ENCODE assay signal across 15 cellular contexts in genomic region chr11:117851091-117851490, GRCh38. TPM values are rescaled to one million over a fixed set of nuclear protein-coding genes. Genes with fewer than 3 reads are reported as not detected.
DNase-seq lines count a peak whose midpoint lies in the region; ATAC-seq, FAIRE-seq and TF ChIP-seq lines count a peak whose summit lies in the region.
"Had no signal": no experiment of that assay in that cellular context is flagged by ENCODE, and none has a peak within 500 bp of the region (broad histone marks: within the 10 kb centered on the region; RNA-seq: fewer than 3 reads in every experiment).

No MANE protein-coding gene starts in this region.

- H3K4me1 Mint-ChIP-seq in brain = peaks cover 54% of the 10 kb centered on the region

- no peaks in the 10 kb centered on the region for H3K27me3 ChIP-seq in spleen (replicated peaks in 1 of 7)
- H3K27me3 ChIP-seq: right lobe of liver, suprapubic skin had no signal

- H3K4me3 ChIP-seq in spleen = no peak overlapping the region
- H3K4me3 ChIP-seq: esophagus squamous epithelium, right lobe of liver, suprapubic skin had no signal

- peak overlapping the region; percentile 41 to 98 (median 94) for H3K27ac Mint-ChIP-seq in brain
- H3K27ac Mint-ChIP-seq: activated CD4-positive, alpha-beta memory T cell treated with anti-CD3 and anti-CD28 coated beads, Interleukin-2, amount 10 ng/mL, durations not matched to agents 7 days and 5 days had no signal

- peaks cover 22 to 55% (median 40%) of the 10 kb centered on the region in 5 experiments for H3K9me3 Mint-ChIP-seq in brain

- DNase-seq in NCI-H69 (lab: John Stamatoyannopoulos, UW) (peak; percentile 23), left ventricle myocardium superior (no peak), spleen (no peak), cerebellum (ENCODE audit: low spot score) (no peak), urothelium cell line (ENCODE audit: low spot score) (no peak)
- DNase-seq: activated CD4-positive, alpha-beta memory T cell treated with anti-CD3 and anti-CD28 coated beads, Interleukin-2, amount 10 ng/mL, durations not matched to agents 7 days and 5 days; activated naive CD4-positive, alpha-beta T cell treated with anti-CD3 and anti-CD28 coated beads, Interleukin-2, amount 50 U/mL, for 16 hours; CD8-positive, alpha-beta memory T cell; esophagus squamous epithelium had no signal

- peaks cover 0 to 7% (median 0%) of the 10 kb centered on the region in 6 donors for H3K36me3 ChIP-seq in spleen
- H3K36me3 ChIP-seq: esophagus squamous epithelium, right lobe of liver, suprapubic skin had no signal

- no peak for TF ChIP-seq POLR2A in spleen (IDR thresholded peaks at IDR 0.05)

- peak overlapping the region in 7 of 8 donors; percentile 9 to 82 (median 68) for H3K27ac ChIP-seq in spleen
- H3K27ac ChIP-seq: esophagus squamous epithelium, right lobe of liver, suprapubic skin had no signal

- peaks cover 0 to 19% (median 14%) of the 10 kb centered on the region in 8 donors for H3K9me3 ChIP-seq in spleen
- H3K9me3 ChIP-seq: right lobe of liver had no signal

- H3K4me1 ChIP-seq in spleen = peaks cover 0 to 45% (median 14%) of the 10 kb centered on the region in 6 donors
- H3K4me1 ChIP-seq: esophagus squamous epithelium, right lobe of liver, suprapubic skin had no signal

- FAIRE-seq in urothelium cell line (lab: Jason Lieb, UNC) = no peak

- no peaks in the 10 kb centered on the region for H3K27me3 Mint-ChIP-seq in brain

- peak; percentile 80 for ATAC-seq in left ventricle myocardium superior
- no peak for ATAC-seq in HG03025 (IDR thresholded peaks at IDR 0.05; ENCODE audit: low FRiP score, unreplicated experiment)
- no peak for ATAC-seq in HG02623 (IDR thresholded peaks at IDR 0.05; ENCODE audit: unreplicated experiment)

- peaks cover 85% of the 10 kb centered on the region for H3K36me3 Mint-ChIP-seq in brain

- intact Hi-C loops in left ventricle myocardium superior (cut with micrococcal nuclease) = no loop called here
- intact Hi-C loops in spleen (cut with DNase I; ENCODE audit: low total_unique reads) = no loop called here

- peak overlapping the region in 4 of 5 experiments; percentile 1 to 73 (median 22) for H3K4me3 Mint-ChIP-seq in brain
- H3K4me3 Mint-ChIP-seq: activated CD4-positive, alpha-beta memory T cell treated with anti-CD3 and anti-CD28 coated beads, Interleukin-2, amount 10 ng/mL, durations not matched to agents 7 days and 5 days had no signal

- TF ChIP-seq CTCF in brain (conservative IDR thresholded peaks at IDR 0.05) (no peak), spleen (IDR thresholded peaks at IDR 0.05 in 8 of 11, conservative IDR thresholded peaks at IDR 0.05 in 3 of 11) (no peak)

- WGBS in spleen, 5 donors = 64 to 76% (median 69%) methylated on average over 3 of the region's 3 CpGs

RNA-seq across cellular contexts. Expression of gene FXYD6, which starts 25.4 kb away (rescaled TPM):
- polyA plus RNA-seq in brain (ENCODE audit: insufficient read depth, low read depth, low replicate concordance) (516 TPM), spleen (10 to 100 TPM; 40.8 to 71.5 (median 51.4) TPM)
- total RNA-seq in left ventricle myocardium superior (35.4 TPM), spleen (100 to 1,000 TPM in 5 of 7 donors, 10 to 100 TPM in 2; 75.4 to 230 (median 140) TPM), cerebellum (93.6 TPM)
- total RNA-seq: activated CD4-positive, alpha-beta memory T cell treated with anti-CD3 and anti-CD28 coated beads, Interleukin-2, amount 10 ng/mL, durations not matched to agents 7 days and 5 days had no signal
- polyA plus RNA-seq: CD8-positive, alpha-beta memory T cell had no signal

RNA-seq across cellular contexts. Expression of gene FXYD2, which starts 26.5 kb away (rescaled TPM):
- polyA plus RNA-seq in brain (ENCODE audit: insufficient read depth, low read depth, low replicate concordance) (0.63 TPM), spleen (10 to 100 TPM in 1 of 3 donors, 1 to 10 TPM in 2; 8.3 to 18.4 (median 9.8) TPM)
- total RNA-seq in left ventricle myocardium superior (1.4 TPM), spleen (10 to 100 TPM in 2 of 7 donors, 1 to 10 TPM in 5; 4.7 to 20.0 (median 7.3) TPM), cerebellum (2.4 TPM)
- total RNA-seq: chondrocyte, suprapubic skin had no signal

RNA-seq across cellular contexts. Expression of gene DSCAML1, which starts 54.1 kb away (rescaled TPM):
- polyA plus RNA-seq in brain (ENCODE audit: insufficient read depth, low read depth, low replicate concordance) (9.6 TPM), spleen (under 1 TPM; 0.07 to 0.41 (median 0.35) TPM)
- total RNA-seq in left ventricle myocardium superior (1.2 TPM), spleen (10 to 100 TPM in 1 of 7 donors, 1 to 10 TPM in 5, under 1 TPM in 1; 0.54 to 10.7 (median 3.6) TPM), cerebellum (18.8 TPM)
- total RNA-seq: chondrocyte had no signal
- polyA plus RNA-seq: CD8-positive, alpha-beta memory T cell had no signal
